20 cellular contexts compared by ENCODE assay signal in the genomic region with DNA sequence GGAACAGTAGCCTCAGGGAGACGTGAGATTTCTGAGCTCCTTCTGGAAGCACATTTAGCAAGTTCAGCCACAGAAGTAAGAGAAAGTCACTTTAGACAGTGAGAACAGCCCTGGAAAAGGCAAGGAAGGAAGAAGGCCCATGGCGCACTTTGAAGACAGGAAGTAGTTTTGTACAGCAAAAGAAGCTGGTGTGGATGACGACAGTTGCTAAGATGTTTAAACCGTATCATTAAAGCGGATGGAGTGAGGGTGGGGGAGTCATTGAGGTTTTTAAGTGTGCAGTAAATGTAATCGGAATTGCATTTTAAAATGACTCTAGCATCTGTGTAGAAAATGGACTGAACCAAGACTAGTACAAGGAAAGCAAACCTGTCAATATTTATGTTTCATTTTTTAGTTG. TPM values are rescaled to one million over a fixed set of nuclear protein-coding genes. Genes with fewer than 3 reads are reported as not detected.
"Had no signal": no experiment of that assay in that cellular context is flagged by ENCODE, and none has a peak within 500 bp of the region (broad histone marks: within the 10 kb centered on the region; RNA-seq: fewer than 3 reads in every experiment).

No MANE protein-coding gene starts in this region.

- DNase-seq: IMR-90, Karpas-422, KG1, MG63, NCI-H1092, NCI-H1436, NCI-H187, NCI-H2029, NCI-H2081 treated with DMSO at 0.1 percent for 48 hours, NCI-H2227 treated with DMSO at 0.1 percent for 48 hours, NCI-H526 treated with DMSO at 0.1 percent for 48 hours, NCI-H748 treated with DMSO at 0.1 percent for 48 hours, Right ventricle myocardium superior, RPMI8226, SIG-M5 had no signal

- ATAC-seq: HepG2 had no signal

- H3K4me1 ChIP-seq: SJSA1 had no signal

- H3K4me3 ChIP-seq: MG63, SJSA1, SK-N-MC had no signal

- H3K36me3 ChIP-seq: MG63, SJSA1 had no signal

- H3K27me3 ChIP-seq: MG63, SJSA1 had no signal

- H3K27ac ChIP-seq: SJSA1, SK-N-MC had no signal

- FAIRE-seq: HepG2, RCC 7860 had no signal

- H3K9me3 ChIP-seq: MG63, SJSA1 had no signal

RNA-seq across cellular contexts. Expression of a gene that starts 15.3 kb away (rescaled TPM):
- total RNA-seq: HepG2, HT1080, IMR-90 had no signal
- polyA plus RNA-seq: HepG2, IMR-90 had no signal
